ENCODE assay signal across 16 cellular contexts in the genomic region with DNA sequence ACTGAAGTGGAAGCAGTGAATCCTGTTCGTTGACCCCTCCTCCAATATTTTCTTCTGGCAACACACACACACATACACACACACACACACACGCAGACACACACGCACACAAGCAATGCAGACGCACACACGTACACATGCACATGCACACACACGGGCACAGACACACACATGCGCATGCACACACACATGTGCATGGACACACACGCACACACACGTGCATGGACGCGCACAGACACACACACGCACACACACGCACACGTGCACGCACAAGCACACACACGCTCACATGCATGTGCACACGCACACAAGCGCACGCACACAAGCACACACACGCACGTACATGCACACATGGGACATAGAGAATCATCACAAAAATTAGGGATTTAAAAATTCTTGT.
"Had no signal": no experiment of that assay in that cellular context is flagged by ENCODE, and none has a peak within 500 bp of the region (broad histone marks: within the 10 kb centered on the region; RNA-seq: fewer than 3 reads in every experiment).

No MANE protein-coding gene starts in this region.

- H3K4me1 ChIP-seq: colonic mucosa, foreskin keratinocyte, pancreas, uterus had no signal

- H3K9me3 ChIP-seq: colonic mucosa, pancreas, uterus had no signal

- H3K36me3 ChIP-seq: colonic mucosa, pancreas, uterus had no signal

- DNase-seq: colonic mucosa; effector CD4-positive, alpha-beta T cell; endodermal cell; erythroblast; foreskin keratinocyte; left colon; mucosa of descending colon; naive thymus-derived CD8-positive, alpha-beta T cell; occipital lobe; stimulated activated CD4-positive, alpha-beta T cell treated with anti-CD3 and anti-CD28 coated beads, Interleukin-2, amount 100 ng/mL, for 48 hours; stimulated activated naive CD4-positive, alpha-beta T cell treated with Interleukin-2 at 50 U/mL for 16 hours; uterus had no signal

- ATAC-seq: foreskin keratinocyte; left colon; mucosa of descending colon; naive thymus-derived CD8-positive, alpha-beta T cell; pancreas; right cardiac atrium had no signal

- H3K27me3 ChIP-seq: colonic mucosa, foreskin keratinocyte, pancreas, uterus had no signal

- H3K4me3 ChIP-seq: colonic mucosa, mucosa of descending colon, pancreas, smooth muscle cell, uterus had no signal

- H3K27ac ChIP-seq: colonic mucosa, foreskin keratinocyte, pancreas, uterus had no signal

- FAIRE-seq: endothelial cell of umbilical vein, pancreas had no signal

- H3K4me2 ChIP-seq: smooth muscle cell had no signal
